ENCODE assay signal across 8 cellular contexts in genomic region chrX:54999717-55000598, GRCh38.
DNase-seq lines count a peak whose midpoint lies in the region; ATAC-seq and TF ChIP-seq lines count a peak whose summit lies in the region.

APEX2 (plus strand) TSS chrX:55000363; CDS start chrX:55000423, 60 bp downstream.

- H3K4me2 ChIP-seq in MM.1S (ENCODE audit: low read depth, low read length), result peak within 1 kb of the TSS; percentile 56

- H3K4me3 Mint-ChIP-seq in nephron progenitor cell, result peak within 1 kb of the TSS; percentile 93
- peak within 1 kb of the TSS; percentile 98 to 99 for H3K4me3 Mint-ChIP-seq in stimulated activated naive CD8-positive, alpha-beta T cell treated with anti-CD3 and anti-CD28 coated beads, Interleukin-15, amount 100 ng/mL, for 72 hours

- no peaks in the 10 kb centered on the region for H3F3A ChIP-seq in MM.1S (ENCODE audit: insufficient read depth, low read length)

- H3K27me3 Mint-ChIP-seq in nephron progenitor cell (ENCODE audit: low read depth, poor library complexity), result peaks cover 13% of the 10 kb centered on the region
- H3K27me3 Mint-ChIP-seq in stimulated activated naive CD8-positive, alpha-beta T cell treated with anti-CD3 and anti-CD28 coated beads, Interleukin-15, amount 100 ng/mL, for 72 hours, result no peaks in the 10 kb centered on the region

- H3K4me1 ChIP-seq in ES-I3 (ENCODE audit: insufficient read depth, low read length), result no peaks in the 10 kb centered on the region
- peaks cover 5% of the 10 kb centered on the region for H3K4me1 ChIP-seq in HAP-1
- H3K4me1 ChIP-seq in MM.1S (ENCODE audit: low read length), result peaks cover 7% of the 10 kb centered on the region; the same call in 1 of the 2 replicates

- H3K9me3 Mint-ChIP-seq in nephron progenitor cell, result peaks cover 59% of the 10 kb centered on the region
- H3K9me3 Mint-ChIP-seq in stimulated activated naive CD8-positive, alpha-beta T cell treated with anti-CD3 and anti-CD28 coated beads, Interleukin-15, amount 100 ng/mL, for 72 hours, result no peaks in the 10 kb centered on the region

- peaks cover 15% of the 10 kb centered on the region for H3K79me2 ChIP-seq in MM.1S (ENCODE audit: low read length)

- H3K27me3 ChIP-seq in HAP-1 (ENCODE audit: low read depth) (no peaks in the 10 kb centered on the region), MM.1S (replicated peaks; ENCODE audit: insufficient read depth, low read length) (no peaks in the 10 kb centered on the region)

- H3K9me3 ChIP-seq in ES-I3 (ENCODE audit: control insufficient read depth, insufficient read depth, low read length) (no peaks in the 10 kb centered on the region), HAP-1 (no peaks in the 10 kb centered on the region), MM.1S (replicated peaks; ENCODE audit: insufficient read depth, low read length) (no peaks in the 10 kb centered on the region)

- H3K9ac ChIP-seq in ES-I3 (ENCODE audit: low read depth, low read length) (peak within 1 kb of the TSS; percentile 89), MM.1S (ENCODE audit: low read length) (peak within 1 kb of the TSS; percentile 83)

- TF ChIP-seq CTCF in MM.1S (IDR thresholded peaks at IDR 0.05; ENCODE audit: low read length), result no peak
- TF ChIP-seq CTCF in nephron progenitor cell (IDR thresholded peaks at IDR 0.05), result no peak

- H3K4me3 ChIP-seq in HAP-1 (peak within 1 kb of the TSS; percentile 79), MM.1S (ENCODE audit: low read length) (peak within 1 kb of the TSS; percentile 79)

- peak; percentile 97 for ATAC-seq in stimulated activated naive CD8-positive, alpha-beta T cell treated with anti-CD3 and anti-CD28 coated beads, Interleukin-15, amount 100 ng/mL, for 72 hours

- peak within 1 kb of the TSS; percentile 78; the same call in 1 of the 2 replicates for H2AFZ ChIP-seq in MM.1S (ENCODE audit: low read length)

- H3K36me3 Mint-ChIP-seq in nephron progenitor cell (ENCODE audit: low read depth), result peaks cover 14% of the 10 kb centered on the region

- peak within 1 kb of the TSS; percentile 89 for H3K27ac Mint-ChIP-seq in nephron progenitor cell
- peak within 1 kb of the TSS; percentile 89 to 93 for H3K27ac Mint-ChIP-seq in stimulated activated naive CD8-positive, alpha-beta T cell treated with anti-CD3 and anti-CD28 coated beads, Interleukin-15, amount 100 ng/mL, for 72 hours

- no peaks in the 10 kb centered on the region for H4K20me1 ChIP-seq in MM.1S (ENCODE audit: insufficient read depth, low read length)

- H3K36me3 ChIP-seq in ES-I3 (ENCODE audit: insufficient read depth, low read length) (peaks cover 6% of the 10 kb centered on the region; the same call in 1 of the 2 replicates), HAP-1 (replicated peaks) (peaks cover 34% of the 10 kb centered on the region), MM.1S (replicated peaks; ENCODE audit: insufficient read depth, low read length) (no peaks in the 10 kb centered on the region)

- peak; percentile 90 to 96 for DNase-seq in HAP-1 (ENCODE audit: low spot score in 2 of 2)
- DNase-seq in MM.1S, result peak; percentile 93
- DNase-seq in SIG-M5 (lab: John Stamatoyannopoulos, UW), result peak; percentile 72
- DNase-seq in activated gamma-delta T cell (lab: John Stamatoyannopoulos, UW), result peak; percentile 77
- DNase-seq in fibroblast of the conjunctiva (ENCODE audit: low read depth), result peak; percentile 85
- peak; percentile 81 for DNase-seq in nephron progenitor cell
- DNase-seq in stimulated activated naive CD8-positive, alpha-beta T cell treated with anti-CD3 and anti-CD28 coated beads, Interleukin-15, amount 100 ng/mL, for 72 hours, result peak; percentile 73 to 87

- in situ Hi-C loops in HAP-1 (cut with MboI; ENCODE audit: low sequenced_read_pairs), result no loop called here

- peak within 1 kb of the TSS; percentile 88 for H3K27ac ChIP-seq in MM.1S (ENCODE audit: low read length)

- H3K4me1 Mint-ChIP-seq in nephron progenitor cell, result peaks cover 17% of the 10 kb centered on the region
- peaks cover 22% of the 10 kb centered on the region for H3K4me1 Mint-ChIP-seq in stimulated activated naive CD8-positive, alpha-beta T cell treated with anti-CD3 and anti-CD28 coated beads, Interleukin-15, amount 100 ng/mL, for 72 hours

- H3K9me2 ChIP-seq in MM.1S (replicated peaks; ENCODE audit: insufficient read depth, low read length), result no peaks in the 10 kb centered on the region

Comparison
In these comparisons a context has a peak if more than half of its experiments do, and no peak if none do; other contexts are left out.
1. Peak in every context shown above with its lines: DNase-seq, ATAC-seq, H3K4me3 ChIP-seq and H3K27ac ChIP-seq.